8 cellular contexts compared by ENCODE assay signal in the genomic region with DNA sequence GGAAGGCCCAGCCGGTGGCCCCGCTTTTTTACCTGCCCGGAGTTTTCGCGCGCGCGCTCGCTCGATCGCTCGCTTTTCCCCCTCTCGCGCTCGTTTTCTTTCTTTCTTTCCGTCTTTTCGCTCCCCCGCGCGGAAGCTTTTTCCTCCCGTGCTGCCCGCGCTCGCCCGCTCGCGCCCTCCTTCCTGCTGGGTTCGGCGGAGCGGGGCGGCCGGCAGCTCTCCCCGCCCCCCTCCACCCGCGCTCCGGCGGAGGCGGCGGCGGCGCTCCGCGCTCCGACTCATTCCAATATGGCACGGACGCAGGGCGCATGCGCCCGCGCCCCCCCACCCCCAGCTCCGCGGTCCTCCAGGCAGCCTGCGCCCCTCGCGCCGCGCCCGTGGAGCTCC. TPM values are rescaled to one million over a fixed set of nuclear protein-coding genes. Genes with fewer than 3 reads are reported as not detected.
DNase-seq lines count a peak whose midpoint lies in the region; ATAC-seq and TF ChIP-seq lines count a peak whose summit lies in the region.

A gene with protein sequence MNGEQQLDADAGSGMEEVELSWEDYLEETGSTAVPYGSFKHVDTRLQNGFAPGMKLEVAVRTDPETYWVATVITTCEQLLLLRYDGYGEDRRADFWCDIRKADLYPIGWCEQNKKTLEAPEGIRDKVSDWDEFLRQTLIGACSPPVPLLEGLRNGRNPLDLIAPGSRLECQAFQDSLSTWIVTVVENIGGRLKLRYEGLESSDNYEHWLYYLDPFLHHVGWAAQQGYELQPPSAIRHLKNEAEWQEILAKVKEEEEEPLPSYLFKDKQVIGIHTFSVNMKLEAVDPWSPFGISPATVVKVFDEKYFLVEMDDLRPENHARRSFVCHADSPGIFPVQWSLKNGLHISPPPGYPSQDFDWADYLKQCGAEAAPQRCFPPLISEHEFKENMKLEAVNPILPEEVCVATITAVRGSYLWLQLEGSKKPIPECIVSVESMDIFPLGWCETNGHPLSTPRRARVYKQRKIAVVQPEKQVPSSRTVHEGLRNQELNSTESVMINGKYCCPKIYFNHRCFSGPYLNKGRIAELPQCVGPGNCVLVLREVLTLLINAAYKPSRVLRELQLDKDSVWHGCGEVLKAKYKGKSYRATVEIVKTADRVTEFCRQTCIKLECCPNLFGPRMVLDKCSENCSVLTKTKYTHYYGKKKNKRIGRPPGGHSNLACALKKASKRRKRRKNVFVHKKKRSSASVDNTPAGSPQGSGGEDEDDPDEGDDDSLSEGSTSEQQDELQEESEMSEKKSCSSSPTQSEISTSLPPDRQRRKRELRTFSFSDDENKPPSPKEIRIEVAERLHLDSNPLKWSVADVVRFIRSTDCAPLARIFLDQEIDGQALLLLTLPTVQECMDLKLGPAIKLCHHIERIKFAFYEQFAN (minus strand): TSS at position 290 of the 387 bp plus-strand sequence. CDS start 76,945 bp downstream, outside the sequence.

- TF ChIP-seq CTCF in CD8-positive, alpha-beta T cell (IDR thresholded peaks at IDR 0.05), result no peak
- TF ChIP-seq CTCF in prostate gland (IDR thresholded peaks at IDR 0.05), result no peak

- intact Hi-C loops in CD8-positive, alpha-beta T cell (cut with DNase I, micrococcal nuclease), result loop anchor here (1.0 to 10.0 kb wide), 10 partner anchors 19 to 360 kb away; a partner anchor contains a TSS
- intact Hi-C loops in left ventricle myocardium superior (cut with micrococcal nuclease), result no loop called here
- intact Hi-C loops in prostate gland (cut with DNase I), result no loop called here

- no peaks in the 10 kb centered on the region for H3K9me3 ChIP-seq in CD8-positive, alpha-beta T cell (ENCODE audit: low read length)
- H3K9me3 ChIP-seq in adipocyte (ENCODE audit: control insufficient read depth, low read length), result no peaks in the 10 kb centered on the region
- H3K9me3 ChIP-seq in prostate gland, result no peaks in the 10 kb centered on the region

- H3K27ac Mint-ChIP-seq in CD8-positive, alpha-beta T cell, result peak within 1 kb of the TSS; percentile 99

- CTCF ChIA-PET in CD8-positive, alpha-beta T cell (lab: Charles Lee), result interaction anchor here (1.0 to 5.1 kb wide), 6 partner anchors 11 to 111 kb away, joined by 3 to 30 read pairs (median 6); no protein-coding TSS in a partner anchor

- H3K4me3 ChIP-seq in CD8-positive, alpha-beta T cell (ENCODE audit: low read depth, low read length), result peak within 1 kb of the TSS; percentile 85
- H3K4me3 ChIP-seq in adipocyte (ENCODE audit: low read length) (peak within 1 kb of the TSS; percentile 88), prostate gland (peak within 1 kb of the TSS; percentile 91 to 92)

- peak; percentile 49 for ATAC-seq in CD8-positive, alpha-beta T cell
- ATAC-seq in GM19395 (IDR thresholded peaks at IDR 0.05; ENCODE audit: unreplicated experiment) (peak; percentile 40), HG03571 (IDR thresholded peaks at IDR 0.05; ENCODE audit: unreplicated experiment) (peak; percentile 34), left ventricle myocardium superior (peak; percentile 84)

- H3K4me1 ChIP-seq in CD8-positive, alpha-beta T cell (ENCODE audit: insufficient read depth, low read length), result peaks cover 36% of the 10 kb centered on the region
- H3K4me1 ChIP-seq in adipocyte (ENCODE audit: control insufficient read depth, insufficient read depth, low read length) (peaks cover 7% of the 10 kb centered on the region), prostate gland (replicated peaks) (no peaks in the 10 kb centered on the region)

- H3K9ac ChIP-seq in adipocyte (ENCODE audit: low read length), result peak within 1 kb of the TSS; percentile 85

- H3K36me3 ChIP-seq in CD8-positive, alpha-beta T cell (ENCODE audit: insufficient read depth, low read length), result no peaks in the 10 kb centered on the region
- H3K36me3 ChIP-seq in adipocyte (ENCODE audit: control insufficient read depth, insufficient read depth, low read length, severe bottlenecking), result no peaks in the 10 kb centered on the region
- H3K36me3 ChIP-seq in prostate gland, result no peaks in the 10 kb centered on the region

- POLR2A ChIA-PET in CD8-positive, alpha-beta T cell (lab: Charles Lee), result interaction anchor here (0.7 to 1.9 kb wide), 15 partner anchors 9 to 275 kb away, joined by 3 to 9 read pairs (median 4); a partner anchor contains a TSS

- H3K27me3 ChIP-seq in CD8-positive, alpha-beta T cell (ENCODE audit: insufficient read depth, low read length), result no peaks in the 10 kb centered on the region
- H3K27me3 ChIP-seq in adipocyte (replicated peaks; ENCODE audit: control insufficient read depth, insufficient read depth, low read length) (no peaks in the 10 kb centered on the region), prostate gland (replicated peaks; ENCODE audit: insufficient read depth) (no peaks in the 10 kb centered on the region)

- H3K4me3 Mint-ChIP-seq in CD8-positive, alpha-beta T cell, result peak within 1 kb of the TSS; percentile 98

- no peak for TF ChIP-seq POLR2A in prostate gland (IDR thresholded peaks at IDR 0.05)

- H3K9me3 Mint-ChIP-seq in CD8-positive, alpha-beta T cell, result no peaks in the 10 kb centered on the region

- no peaks in the 10 kb centered on the region for H3K27me3 Mint-ChIP-seq in CD8-positive, alpha-beta T cell (ENCODE audit: low read depth)

- peaks cover 34% of the 10 kb centered on the region for H3K4me1 Mint-ChIP-seq in CD8-positive, alpha-beta T cell (ENCODE audit: low read depth)

- peak; percentile 52 to 84 (median 70) for DNase-seq in CD8-positive, alpha-beta T cell
- DNase-seq in SKM-1 treated with dmso at 0.1 percent for 144 hours (lab: John Stamatoyannopoulos, UW; ENCODE audit: unreplicated experiment) (peak; percentile 18), adipocyte (ENCODE audit: low read depth) (peak; percentile 84), left ventricle myocardium superior (peak; percentile 87), prostate gland (ENCODE audit: low spot score) (peak; percentile 47), ureter (ENCODE audit: low spot score) (peak; percentile 62)

- peak within 1 kb of the TSS; percentile 83 for H3K27ac ChIP-seq in CD8-positive, alpha-beta T cell (ENCODE audit: low read depth, low read length)
- H3K27ac ChIP-seq in prostate gland, result peak within 1 kb of the TSS; percentile 85 to 92

- H3K36me3 Mint-ChIP-seq in CD8-positive, alpha-beta T cell, result peaks cover 6% of the 10 kb centered on the region

- under 1% methylated on average over 56 of the region's 58 CpGs for WGBS in prostate gland

RNA-seq across cellular contexts. Expression of the gene that starts here (rescaled TPM):
- 10 to 100 TPM; 23.6 to 26.2 TPM for total RNA-seq in CD8-positive, alpha-beta T cell
- total RNA-seq in left ventricle myocardium superior, result 20.0 TPM
- total RNA-seq in prostate gland, result 10 to 100 TPM; 35.3 to 37.4 TPM
- total RNA-seq in ureter, result 15.1 TPM

Comparison
In these comparisons a context has a peak if more than half of its experiments do, and no peak if none do; other contexts are left out.
1. Peak in every context shown above with its lines: DNase-seq, ATAC-seq, H3K4me3 ChIP-seq and H3K27ac ChIP-seq.
2. ATAC-seq: peak in every context shown above with its lines; median percentile 84 in left ventricle myocardium superior; 49 in CD8-positive, alpha-beta T cell; 40 in GM19395; 34 in HG03571.
3. DNase-seq: peak in every context shown above with its lines; median percentile 87 in left ventricle myocardium superior; 84 in adipocyte; 70 in CD8-positive, alpha-beta T cell; 62 in ureter; 47 in prostate gland; 18 in SKM-1 treated with dmso at 0.1 percent for 144 hours.
4. intact Hi-C loops: an anchor here in CD8-positive, alpha-beta T cell (1.0 to 10.0 kb wide); none called in left ventricle myocardium superior and prostate gland.